Comparison of ENCODE assay signal across 9 cellular contexts in genomic region chr9:109319072-109319630, GRCh38. TPM values are rescaled to one million over a fixed set of nuclear protein-coding genes. Genes with fewer than 3 reads are reported as not detected.
DNase-seq lines count a peak whose midpoint lies in the region; ATAC-seq and TF ChIP-seq lines count a peak whose summit lies in the region.
"Had no signal": no experiment of that assay in that cellular context is flagged by ENCODE, and none has a peak within 500 bp of the region (broad histone marks: within the 10 kb centered on the region; RNA-seq: fewer than 3 reads in every experiment).

No MANE protein-coding gene starts in this region.

- TF ChIP-seq CTCF in HFFc6 (IDR thresholded peaks at IDR 0.05) (no peak), glutamatergic neuron (IDR thresholded peaks at IDR 0.05; ENCODE audit: partially characterized antibody, unreplicated experiment) (no peak)

- DNase-seq in HFFc6 (no peak), T-helper 17 cell (no peak), glutamatergic neuron (no peak), GM19240 (ENCODE audit: insufficient read length, low spot score) (no peak), epidermal melanocyte (ENCODE audit: insufficient read length, low spot score) (no peak)

- 0 out of 2 replicates have a peak overlapping the region, but pooled peaks have one; percentile 19 for H3K4me3 Mint-ChIP-seq in HFFc6
- peak overlapping the region; percentile 83 for H3K4me3 Mint-ChIP-seq in T-helper 17 cell
- H3K4me3 Mint-ChIP-seq in glutamatergic neuron (ENCODE audit: unreplicated experiment): peak overlapping the region; percentile 88

- ATAC-seq in T-helper 17 cell (no peak), HG03196 (IDR thresholded peaks at IDR 0.05; ENCODE audit: unreplicated experiment) (no peak), HG03354 (IDR thresholded peaks at IDR 0.05; ENCODE audit: poor library complexity, severe bottlenecking, unreplicated experiment) (no peak)

- H3K27me3 ChIP-seq in rectal smooth muscle tissue (ENCODE audit: control insufficient read depth, insufficient read depth, low read length): peaks cover 3% of the 10 kb centered on the region

- no peaks in the 10 kb centered on the region for H3K36me3 ChIP-seq in rectal smooth muscle tissue (ENCODE audit: control insufficient read depth, insufficient read depth, low read length)
- H3K36me3 ChIP-seq: thoracic aorta had no signal

- H3K36me3 Mint-ChIP-seq in HFFc6 (ENCODE audit: low read depth) (no peaks in the 10 kb centered on the region), T-helper 17 cell (ENCODE audit: low read depth) (peaks cover 8% of the 10 kb centered on the region), glutamatergic neuron (ENCODE audit: unreplicated experiment) (no peaks in the 10 kb centered on the region)

- H3K9me3 ChIP-seq in T-helper 17 cell (ENCODE audit: control insufficient read depth, low read length, poor library complexity, severe bottlenecking): no peaks in the 10 kb centered on the region
- H3K9me3 ChIP-seq: thoracic aorta had no signal

- H3K27ac Mint-ChIP-seq in HFFc6: no peak overlapping the region
- H3K27ac Mint-ChIP-seq in T-helper 17 cell: no peak overlapping the region
- peak overlapping the region; percentile 26 for H3K27ac Mint-ChIP-seq in glutamatergic neuron (ENCODE audit: unreplicated experiment)

- H3K9me3 Mint-ChIP-seq in HFFc6: no peaks in the 10 kb centered on the region
- peaks cover 15% of the 10 kb centered on the region for H3K9me3 Mint-ChIP-seq in glutamatergic neuron (ENCODE audit: unreplicated experiment)

- H3K27me3 Mint-ChIP-seq in HFFc6 (ENCODE audit: insufficient read depth) (peaks cover 42% of the 10 kb centered on the region), T-helper 17 cell (peaks cover 72% of the 10 kb centered on the region), glutamatergic neuron (ENCODE audit: unreplicated experiment) (peaks cover 5% of the 10 kb centered on the region)

- no peak overlapping the region for H3K27ac ChIP-seq in rectal smooth muscle tissue (ENCODE audit: low read depth, low read length)
- H3K27ac ChIP-seq: thoracic aorta had no signal

- H3K4me1 ChIP-seq in rectal smooth muscle tissue (ENCODE audit: control insufficient read depth, insufficient read depth, low read length): no peaks in the 10 kb centered on the region

- peak overlapping the region; percentile 64 for H3K4me3 ChIP-seq in rectal smooth muscle tissue (ENCODE audit: low read length)

- no peaks in the 10 kb centered on the region for H3K4me1 Mint-ChIP-seq in HFFc6 (ENCODE audit: low read depth)
- H3K4me1 Mint-ChIP-seq in T-helper 17 cell: peaks cover 4% of the 10 kb centered on the region
- H3K4me1 Mint-ChIP-seq in glutamatergic neuron (ENCODE audit: low read depth, unreplicated experiment): peaks cover 32% of the 10 kb centered on the region

- H3K9ac ChIP-seq in rectal smooth muscle tissue (ENCODE audit: low read length): peak overlapping the region; percentile 3

RNA-seq across cellular contexts. Expression of gene EPB41L4B, which starts 1.7 kb away (rescaled TPM):
- total RNA-seq in HFFc6 (2021; fragmentation: NEBNext Ultra II Directional; extraction: Animal tissue kit (Norgen Biotek cat#: 25700)): under 1 TPM in 4 of 6 experiments, not detected in 2; 0.33 to 0.37 (median 0.35) TPM
- total RNA-seq in T-helper 17 cell: not detected
- total RNA-seq in glutamatergic neuron (ENCODE audit: unreplicated experiment): 10.0 TPM

Comparison
In these comparisons a context has a peak if more than half of its experiments do, and no peak if none do; other contexts are left out.
1. H3K4me3 Mint-ChIP-seq: peak in every context shown above with its lines; median percentile 88 in glutamatergic neuron; 83 in T-helper 17 cell; 19 in HFFc6.